16 cellular contexts compared by ENCODE assay signal in the genomic region with DNA sequence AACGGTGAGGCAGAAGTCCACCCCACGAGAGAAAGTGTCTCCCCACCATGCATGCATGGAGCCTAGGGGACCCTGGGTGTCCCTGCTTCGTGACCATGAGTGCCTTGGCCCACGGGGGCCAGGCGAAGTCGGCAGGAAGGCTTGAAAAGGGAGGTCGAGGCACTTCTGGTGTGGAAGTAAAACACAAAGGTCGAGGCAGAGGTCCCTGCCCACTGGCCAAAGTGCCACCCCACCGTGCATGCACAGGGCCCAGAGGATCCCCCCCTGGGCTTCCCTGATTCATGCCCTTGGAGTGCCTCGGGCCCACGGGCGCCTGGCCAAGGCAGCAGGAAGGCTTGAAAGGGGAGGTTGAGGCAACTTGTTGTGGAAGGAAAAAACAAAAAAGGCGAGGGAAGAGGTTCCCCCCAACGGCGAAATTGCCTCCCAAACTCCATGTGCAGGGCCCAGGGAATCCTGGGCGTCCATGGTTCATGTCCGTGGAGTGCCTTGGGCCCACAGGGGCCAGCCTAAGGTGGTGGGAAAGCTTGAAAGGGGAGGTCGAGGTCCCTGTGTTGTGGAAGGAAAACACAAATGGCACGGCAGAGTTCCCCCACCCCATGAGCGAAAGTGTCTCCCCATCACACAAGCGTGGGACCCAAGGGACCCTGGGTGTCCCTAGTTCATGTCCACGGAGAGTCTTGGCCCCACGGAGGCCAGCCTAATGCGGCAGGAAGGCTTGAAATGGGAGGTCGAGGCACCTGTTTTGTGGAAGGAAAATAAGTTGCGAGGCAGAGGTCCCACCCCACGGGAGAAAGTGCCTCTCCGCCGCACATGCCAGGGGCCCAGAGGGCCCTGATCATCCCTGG.
A peak's percentile ranks its signal among the peaks of the same experiment; 100 is the strongest.
DNase-seq lines count a peak whose midpoint lies in the region; ATAC-seq, FAIRE-seq and TF ChIP-seq lines count a peak whose summit lies in the region.
"Had no signal": no experiment of that assay in that cellular context is flagged by ENCODE, and none has a peak within 500 bp of the region (broad histone marks: within the 10 kb centered on the region; RNA-seq: fewer than 3 reads in every experiment).

No MANE protein-coding gene starts in this region.

- 34% methylated on average over 16 of the region's 29 CpGs for WGBS in mammary epithelial cell (ENCODE audit: low coverage, missing lambda C conversion rate)
- WGBS in heart left ventricle, 4 donors, result 56 to 57% (median 57%) methylated on average over 29 of the region's 29 CpGs
- 41 to 47% methylated on average over 29 of the region's 29 CpGs for WGBS in pancreas, 2 donors

- no peaks in the 10 kb centered on the region for H3K27me3 ChIP-seq in breast epithelium
- H3K27me3 ChIP-seq in mammary epithelial cell (ENCODE audit: insufficient read depth, low read length), result no peaks in the 10 kb centered on the region
- peaks cover 0 to 17% (median 0%) of the 10 kb centered on the region in 9 donors for H3K27me3 ChIP-seq in heart left ventricle
- no peaks in the 10 kb centered on the region for H3K27me3 ChIP-seq in pancreas

- no peaks in the 10 kb centered on the region for H3K79me2 ChIP-seq in mammary epithelial cell (ENCODE audit: insufficient read depth, low read length)

- CTCF ChIA-PET in mammary epithelial cell (lab: Charles Lee; ENCODE audit: low non-redundant PET), result no interaction called here
- CTCF ChIA-PET in WTC11 (lab: Charles Lee), result no interaction called here

- H3K36me3 Mint-ChIP-seq in WTC11, result peaks cover 67% of the 10 kb centered on the region
- H3K36me3 Mint-ChIP-seq: naive thymus-derived CD8-positive, alpha-beta T cell had no signal

- no peak overlapping the region for H3K4me3 Mint-ChIP-seq in WTC11
- H3K4me3 Mint-ChIP-seq: activated CD4-positive, alpha-beta T cell treated with anti-CD3 and anti-CD28 coated beads, Interleukin-2, amount 10 ng/mL, durations not matched to agents 7 days and 5 days; naive thymus-derived CD8-positive, alpha-beta T cell had no signal

- H4K20me1 ChIP-seq in mammary epithelial cell (ENCODE audit: insufficient read depth, low read length), result no peaks in the 10 kb centered on the region

- no peak overlapping the region for H3K4me2 ChIP-seq in mammary epithelial cell (ENCODE audit: insufficient read depth, low read depth, low read length)
- H3K4me2 ChIP-seq: KMS-11 had no signal

- H3K9ac ChIP-seq in mammary epithelial cell (ENCODE audit: insufficient read depth, low read length), result no peak overlapping the region
- H3K9ac ChIP-seq: KMS-11 had no signal

- H3K4me1 ChIP-seq in breast epithelium (no peaks in the 10 kb centered on the region), mammary epithelial cell (ENCODE audit: insufficient read depth, low read length) (no peaks in the 10 kb centered on the region), heart left ventricle (no peaks in the 10 kb centered on the region), pancreas (no peaks in the 10 kb centered on the region)

- no TSS peak for BruUV-seq in mammary epithelial cell (replicated peaks; lab: Mats Ljungman, UMichigan)

- dilution Hi-C loops in mammary epithelial cell (cut with HindIII; ENCODE audit: low sequenced_read_pairs), result no loop called here

- no peak for TF ChIP-seq POLR2A in breast epithelium (IDR thresholded peaks at IDR 0.05)
- TF ChIP-seq POLR2A in heart left ventricle (IDR thresholded peaks at IDR 0.05), result no peak

- H3K27ac ChIP-seq in breast epithelium (no peak overlapping the region), mammary epithelial cell (ENCODE audit: insufficient read depth, low read depth, low read length) (no peak overlapping the region), heart left ventricle (no peak overlapping the region), pancreas (no peak overlapping the region)
- H3K27ac ChIP-seq: KMS-11 had no signal

- H3K27ac Mint-ChIP-seq in WTC11, result no peak overlapping the region
- H3K27ac Mint-ChIP-seq: activated CD4-positive, alpha-beta T cell treated with anti-CD3 and anti-CD28 coated beads, Interleukin-2, amount 10 ng/mL, durations not matched to agents 7 days and 5 days had no signal

- in situ Hi-C loops in mammary epithelial cell (cut with MboI; ENCODE audit: low sequenced_read_pairs in 2 of 2), result no loop called here

- intact Hi-C loops in breast epithelium (cut with DNase I; ENCODE audit: low total_unique reads), result loop anchor here (5.0 kb wide), 1 partner anchor 1022 kb away; no protein-coding TSS in a partner anchor
- intact Hi-C loops in mammary epithelial cell (cut with micrococcal nuclease), result no loop called here
- intact Hi-C loops in heart left ventricle (cut with DNase I), result no loop called here
- intact Hi-C loops in pancreas (cut with DNase I), result no loop called here

- H3K9me3 ChIP-seq in breast epithelium, result peaks cover 97% of the 10 kb centered on the region in 2 donors
- peaks cover 64% of the 10 kb centered on the region for H3K9me3 ChIP-seq in mammary epithelial cell (replicated peaks; ENCODE audit: insufficient read depth, low read length)
- peaks cover 0 to 36% (median 2%) of the 10 kb centered on the region in 12 donors for H3K9me3 ChIP-seq in heart left ventricle
- H3K9me3 ChIP-seq in pancreas, result no peaks in the 10 kb centered on the region

- no peak overlapping the region for H2AFZ ChIP-seq in mammary epithelial cell (ENCODE audit: low read depth, low read length)

- no peak for FAIRE-seq in pancreas (lab: Jason Lieb, UNC)
- FAIRE-seq: endometrium, H54, RCC 7860, small intestine had no signal

- POLR2A ChIA-PET in WTC11 (lab: Charles Lee), result no interaction called here

- DNase-seq in breast epithelium (ENCODE audit: low spot score in 2 of 2) (peak; percentile 7 to 45), mammary epithelial cell (no peak), heart left ventricle (peak; percentile 2 to 40 (median 11)), pancreas (peak in 5 of 6 donors; percentile 3 to 41 (median 8)), kidney tubule cell (ENCODE audit: low spot score) (no peak), WTC11 (ENCODE audit: low spot score) (no peak), NCI-H526 treated with DMSO at 0.1 percent for 48 hours (lab: John Stamatoyannopoulos, UW) (no peak)
- DNase-seq in NK-92 treated with Interleukin-12 subunit alpha and Interleukin-12 subunit beta, amount 100 ng/mL, for 24 hours (lab: John Stamatoyannopoulos, UW), result no peak
- DNase-seq: activated CD4-positive, alpha-beta T cell treated with anti-CD3 and anti-CD28 coated beads, Interleukin-2, amount 10 ng/mL, durations not matched to agents 7 days and 5 days; NCI-H510A; small intestine had no signal

- no peak for ATAC-seq in heart left ventricle
- no peak for ATAC-seq in pancreas
- ATAC-seq in WTC11, result no peak
- ATAC-seq: naive thymus-derived CD8-positive, alpha-beta T cell had no signal

- no peaks in the 10 kb centered on the region for H3K4me1 Mint-ChIP-seq in WTC11
- H3K4me1 Mint-ChIP-seq: activated CD4-positive, alpha-beta T cell treated with anti-CD3 and anti-CD28 coated beads, Interleukin-2, amount 10 ng/mL, durations not matched to agents 7 days and 5 days; naive thymus-derived CD8-positive, alpha-beta T cell had no signal

- TF ChIP-seq CTCF in breast epithelium (IDR thresholded peaks at IDR 0.05) (no peak), mammary epithelial cell (conservative IDR thresholded peaks at IDR 0.05 in 1 of 2, IDR thresholded peaks at IDR 0.05 in 1 of 2; ENCODE audit: extremely low read depth in 1 of 2, insufficient read depth in 1 of 2, low read depth in 1 of 2, low read length in 2 of 2) (no peak), heart left ventricle (IDR thresholded peaks at IDR 0.05) (no peak), pancreas (IDR thresholded peaks at IDR 0.05) (no peak), WTC11 (IDR thresholded peaks at IDR 0.05) (no peak)

- peaks cover 49% of the 10 kb centered on the region for H3K9me3 Mint-ChIP-seq in WTC11

- H3K4me3 ChIP-seq in breast epithelium, result no peak overlapping the region
- H3K4me3 ChIP-seq in mammary epithelial cell (replicated peaks in 1 of 3; ENCODE audit: insufficient read depth in 1 of 3, low read depth in 2 of 3, low read length in 3 of 3), result no peak overlapping the region
- no peak overlapping the region for H3K4me3 ChIP-seq in heart left ventricle
- H3K4me3 ChIP-seq in pancreas, result no peak overlapping the region

- H3K36me3 ChIP-seq in breast epithelium (no peaks in the 10 kb centered on the region), mammary epithelial cell (ENCODE audit: insufficient read depth, low read length) (no peaks in the 10 kb centered on the region), heart left ventricle (no peaks in the 10 kb centered on the region), pancreas (no peaks in the 10 kb centered on the region)

- peaks cover under 1% of the 10 kb centered on the region for H3K27me3 Mint-ChIP-seq in WTC11 (ENCODE audit: low read depth)
- H3K27me3 Mint-ChIP-seq: activated CD4-positive, alpha-beta T cell treated with anti-CD3 and anti-CD28 coated beads, Interleukin-2, amount 10 ng/mL, durations not matched to agents 7 days and 5 days had no signal

TF ChIP-seq in WTC11, 78 proteins besides CTCF, POLR2A, EP300 and RAD21 (continues in another document):
- TF ChIP-seq ZNF425 (CRISPR knock-in tag; conservative IDR thresholded peaks at IDR 0.05) (no peak), FOXP1 (CRISPR knock-in tag; IDR thresholded peaks at IDR 0.05; ENCODE audit: borderline replicate concordance) (no peak)

Comparison
In these comparisons a context has a peak if more than half of its experiments do, and no peak if none do; other contexts are left out.
1. DNase-seq: peak in breast epithelium (2 of 2), heart left ventricle (5 of 5) and pancreas (5 of 6); none in mammary epithelial cell (single experiment), kidney tubule cell (single experiment), NK-92 treated with Interleukin-12 subunit alpha and Interleukin-12 subunit beta, amount 100 ng/mL, for 24 hours (single experiment), WTC11 (single experiment) and NCI-H526 treated with DMSO at 0.1 percent for 48 hours (single experiment).